8 cellular contexts compared by ENCODE assay signal in genomic region chr1:109396513-109396839, GRCh38. TPM values are rescaled to one million over a fixed set of nuclear protein-coding genes. Genes with fewer than 3 reads are reported as not detected.
DNase-seq lines count a peak whose midpoint lies in the region; ATAC-seq and TF ChIP-seq lines count a peak whose summit lies in the region.

No MANE protein-coding gene starts in this region.

- no peaks in the 10 kb centered on the region for H3K9me2 ChIP-seq in Loucy (replicated peaks; ENCODE audit: low read depth, low read length)

- H3K4me3 Mint-ChIP-seq in neural progenitor cell = peak overlapping the region; percentile 97
- peak overlapping the region in 1 of 2 donors; percentile 32 for H3K4me3 Mint-ChIP-seq in stimulated activated naive B cell treated with anti-CD40 and anti-IgM and Interleukin-4, amounts not matched to agents 10 μg/mL and 1 μg/mL and 100 μg/mL, for 72 hours

- peak overlapping the region; percentile 92 for H3K4me2 ChIP-seq in Loucy (ENCODE audit: low read depth, low read length, poor library complexity, severe bottlenecking)
- H3K4me2 ChIP-seq in neural progenitor cell = peak overlapping the region; percentile 97

- H3F3A ChIP-seq in Loucy (ENCODE audit: low read depth) (no peaks in the 10 kb centered on the region; the same call in 1 of the 2 replicates), neural progenitor cell (ENCODE audit: low read depth) (peaks cover 45% of the 10 kb centered on the region)

- TF ChIP-seq CTCF in BE2C (IDR thresholded peaks at IDR 0.05; ENCODE audit: low read depth, low read length) (no peak), Loucy (conservative IDR thresholded peaks at IDR 0.05; ENCODE audit: low read length) (no peak), neural progenitor cell (IDR thresholded peaks at IDR 0.05) (no peak)

- H3K79me2 ChIP-seq in Loucy (ENCODE audit: insufficient read depth, low read length) = peaks cover 46% of the 10 kb centered on the region
- peaks cover 58% of the 10 kb centered on the region for H3K79me2 ChIP-seq in neural progenitor cell (ENCODE audit: low read depth)

- DNase-seq in BE2C (no peak), neural progenitor cell (ENCODE audit: low spot score) (no peak), cerebellar nuclear complex (lab: John Stamatoyannopoulos, UW) (no peak), NCI-H1048 (lab: John Stamatoyannopoulos, UW) (no peak)
- no peak for DNase-seq in stimulated activated naive B cell treated with anti-CD40 and anti-IgM and Interleukin-4, amounts not matched to agents 10 μg/mL and 1 μg/mL and 100 μg/mL, for 72 hours

- H3K4me1 ChIP-seq in BE2C (peaks cover 3% of the 10 kb centered on the region; the same call in 1 of the 2 replicates), Loucy (ENCODE audit: insufficient read depth, low read length, poor library complexity, severe bottlenecking) (peaks cover 44% of the 10 kb centered on the region), ectodermal cell (ENCODE audit: control insufficient read depth, insufficient read depth, low read length) (peaks cover 27% of the 10 kb centered on the region), neural progenitor cell (peaks cover 28% of the 10 kb centered on the region)

- H3K9me3 ChIP-seq in BE2C = no peaks in the 10 kb centered on the region
- H3K9me3 ChIP-seq in Loucy (ENCODE audit: insufficient read depth, low read depth, low read length) = no peaks in the 10 kb centered on the region
- no peaks in the 10 kb centered on the region for H3K9me3 ChIP-seq in ectodermal cell (ENCODE audit: control insufficient read depth, low read length)
- no peaks in the 10 kb centered on the region for H3K9me3 ChIP-seq in neural progenitor cell (ENCODE audit: low read depth)

- H4K20me1 ChIP-seq in Loucy (ENCODE audit: insufficient read depth, low read length, poor library complexity, severe bottlenecking) = peaks cover 13% of the 10 kb centered on the region
- peaks cover 55% of the 10 kb centered on the region for H4K20me1 ChIP-seq in neural progenitor cell (ENCODE audit: low read depth)

- H3K27me3 ChIP-seq in BE2C (no peaks in the 10 kb centered on the region; the same call in 1 of the 2 replicates), Loucy (ENCODE audit: insufficient read depth, low read length, poor library complexity, severe bottlenecking) (no peaks in the 10 kb centered on the region), ectodermal cell (ENCODE audit: control insufficient read depth, insufficient read depth, low read length, poor library complexity, severe bottlenecking) (peaks cover 10% of the 10 kb centered on the region), neural progenitor cell (no peaks in the 10 kb centered on the region)

- H3K9me3 Mint-ChIP-seq in neural progenitor cell = no peaks in the 10 kb centered on the region
- no peaks in the 10 kb centered on the region for H3K9me3 Mint-ChIP-seq in stimulated activated naive B cell treated with anti-CD40 and anti-IgM and Interleukin-4, amounts not matched to agents 10 μg/mL and 1 μg/mL and 100 μg/mL, for 72 hours

- peak overlapping the region; percentile 61 for H3K9ac ChIP-seq in Loucy (ENCODE audit: low read depth, low read length, poor library complexity, severe bottlenecking)
- H3K9ac ChIP-seq in neural progenitor cell = no peak overlapping the region

- H3K27ac ChIP-seq in ectodermal cell (ENCODE audit: insufficient read depth, low read depth, low read length, poor library complexity, severe bottlenecking) = no peak overlapping the region
- H3K27ac ChIP-seq in neural progenitor cell = no peak overlapping the region

- H3K4me1 Mint-ChIP-seq in neural progenitor cell = peaks cover 56% of the 10 kb centered on the region
- H3K4me1 Mint-ChIP-seq in stimulated activated naive B cell treated with anti-CD40 and anti-IgM and Interleukin-4, amounts not matched to agents 10 μg/mL and 1 μg/mL and 100 μg/mL, for 72 hours = peaks cover 28 to 45% of the 10 kb centered on the region in 2 donors

- WGBS in ectodermal cell, 2 experiments = 69 to 81% methylated on average over 2 of the region's 2 CpGs

- no peak overlapping the region for H3K27ac Mint-ChIP-seq in neural progenitor cell
- H3K27ac Mint-ChIP-seq in stimulated activated naive B cell treated with anti-CD40 and anti-IgM and Interleukin-4, amounts not matched to agents 10 μg/mL and 1 μg/mL and 100 μg/mL, for 72 hours = no peak overlapping the region

- no peak overlapping the region for H2AFZ ChIP-seq in Loucy (ENCODE audit: low read length)
- no peak overlapping the region for H2AFZ ChIP-seq in neural progenitor cell (replicated peaks)

- no peak for ATAC-seq in stimulated activated naive B cell treated with anti-CD40 and anti-IgM and Interleukin-4, amounts not matched to agents 10 μg/mL and 1 μg/mL and 100 μg/mL, for 72 hours (replicated peaks)
- ATAC-seq in GM21360 (IDR thresholded peaks at IDR 0.05; ENCODE audit: unreplicated experiment) = no peak

- H3K4me3 ChIP-seq in BE2C (ENCODE audit: low read depth, low read length) (peak overlapping the region; percentile 75), Loucy (ENCODE audit: low read length, poor library complexity, severe bottlenecking) (peak overlapping the region; percentile 83), ectodermal cell (ENCODE audit: insufficient read depth, low read depth, low read length) (peak overlapping the region; percentile 52), neural progenitor cell (peak overlapping the region; percentile 63)

- no peaks in the 10 kb centered on the region for H3K36me3 Mint-ChIP-seq in neural progenitor cell
- H3K36me3 Mint-ChIP-seq in stimulated activated naive B cell treated with anti-CD40 and anti-IgM and Interleukin-4, amounts not matched to agents 10 μg/mL and 1 μg/mL and 100 μg/mL, for 72 hours = peaks cover 0 to 5% of the 10 kb centered on the region in 2 donors

- peaks cover 2% of the 10 kb centered on the region for H3K27me3 Mint-ChIP-seq in neural progenitor cell (ENCODE audit: insufficient read depth, low read depth)
- H3K27me3 Mint-ChIP-seq in stimulated activated naive B cell treated with anti-CD40 and anti-IgM and Interleukin-4, amounts not matched to agents 10 μg/mL and 1 μg/mL and 100 μg/mL, for 72 hours = peaks cover 38 to 59% of the 10 kb centered on the region in 2 donors

- H3K36me3 ChIP-seq in BE2C = peaks cover 3% of the 10 kb centered on the region
- peaks cover 11% of the 10 kb centered on the region; the same call in 1 of the 2 replicates for H3K36me3 ChIP-seq in Loucy (ENCODE audit: insufficient read depth, low read length)
- peaks cover 4% of the 10 kb centered on the region for H3K36me3 ChIP-seq in ectodermal cell (ENCODE audit: control insufficient read depth, insufficient read depth, low read length)
- H3K36me3 ChIP-seq in neural progenitor cell = no peaks in the 10 kb centered on the region

RNA-seq across cellular contexts. Expression of gene SORT1, which starts 1.2 kb away (rescaled TPM):
- 7.0 TPM for polyA plus RNA-seq in BE2C (2012; ENCODE audit: insufficient read depth, insufficient read length, low read depth)
- 26.9 TPM for polyA plus RNA-seq in ectodermal cell (2013, experiment 1 of 4)
- 36.4 TPM for polyA plus RNA-seq in ectodermal cell (2013, experiment 2 of 4)
- 19.7 TPM for polyA plus RNA-seq in ectodermal cell (2013, experiment 3 of 4)
- 23.1 TPM for polyA plus RNA-seq in ectodermal cell (2013, experiment 4 of 4)
- total RNA-seq in neural progenitor cell (ENCODE audit: low replicate concordance) = 33.3 and 38.9 TPM in 2 replicates

RNA-seq across cellular contexts. Expression of gene PSMA5, which starts 29.8 kb away (rescaled TPM):
- 152 TPM for polyA plus RNA-seq in BE2C (2012; ENCODE audit: insufficient read depth, insufficient read length, low read depth)
- 63.0 TPM for polyA plus RNA-seq in ectodermal cell (2013, experiment 1 of 4)
- polyA plus RNA-seq in ectodermal cell (2013, experiment 2 of 4) = 65.3 TPM
- polyA plus RNA-seq in ectodermal cell (2013, experiment 3 of 4) = 50.9 TPM
- polyA plus RNA-seq in ectodermal cell (2013, experiment 4 of 4) = 61.3 TPM
- total RNA-seq in neural progenitor cell (ENCODE audit: low replicate concordance) = 49.9 and 62.0 TPM in 2 replicates
